8 cellular contexts compared by ENCODE assay signal in the genomic region with DNA sequence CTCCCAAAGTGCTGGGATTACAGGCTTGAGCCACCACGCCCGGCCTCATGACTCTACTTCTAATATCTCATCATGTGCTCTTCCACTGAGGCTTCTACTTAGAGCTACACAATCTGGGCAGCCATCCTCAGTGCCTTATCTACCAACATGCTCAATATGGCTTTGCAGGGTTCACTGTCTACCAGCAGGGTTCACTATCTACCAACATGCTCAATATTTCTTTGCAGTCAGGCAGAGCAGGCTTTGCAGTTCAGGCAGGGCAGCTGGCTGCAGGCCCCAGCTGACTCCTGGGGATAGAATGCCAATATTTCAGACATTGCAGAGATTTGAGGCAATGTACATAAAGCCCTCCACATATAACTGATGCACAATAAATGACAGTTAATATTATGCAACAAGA. TPM values are rescaled to one million over a fixed set of nuclear protein-coding genes. Genes with fewer than 3 reads are reported as not detected.
DNase-seq lines count a peak whose midpoint lies in the region; ATAC-seq and TF ChIP-seq lines count a peak whose summit lies in the region.

No MANE protein-coding gene starts in this region.

- no peaks in the 10 kb centered on the region for H3K9me3 ChIP-seq in AG04450 (ENCODE audit: control insufficient read depth, insufficient read depth, low read length)

- POLR2A ChIA-PET in AG04450 (lab: Yijun Ruan, JAX) = no interaction called here

- ATAC-seq in GM18498 (IDR thresholded peaks at IDR 0.05; ENCODE audit: unreplicated experiment) (peak; percentile 62), HG02840 (IDR thresholded peaks at IDR 0.05; ENCODE audit: low FRiP score, unreplicated experiment) (no peak), GM18517 (IDR thresholded peaks at IDR 0.05; ENCODE audit: unreplicated experiment) (no peak)

- no peaks in the 10 kb centered on the region for H3K27me3 ChIP-seq in AG04450 (ENCODE audit: control insufficient read depth, insufficient read depth, low read length)

- H3K27ac ChIP-seq in AG04450 (ENCODE audit: low read depth, low read length) = no peak overlapping the region

- CTCF ChIA-PET in AG04450 (lab: Charles Lee) = interaction anchor here (0.5 to 6.4 kb wide), 25 partner anchors 9 to 470 kb away, joined by 3 to 121 read pairs (median 5); no protein-coding TSS in a partner anchor

- TF ChIP-seq CTCF in AG04450 (IDR thresholded peaks at IDR 0.05; ENCODE audit: low read depth, low read length) = peak; percentile 76

- H3K4me3 ChIP-seq in AG04450 (ENCODE audit: low read depth, low read length) = no peak overlapping the region

- peak; percentile 38 for DNase-seq in AG04450 (ENCODE audit: low read depth, low spot score)
- DNase-seq in NAMALWA (ENCODE audit: low spot score) = peak; percentile 48
- DNase-seq in cerebellar cortex (ENCODE audit: low spot score) = peak; percentile 57
- peak; percentile 34 for DNase-seq in midbrain (lab: John Stamatoyannopoulos, UW)
- DNase-seq in NCI-H345 (lab: John Stamatoyannopoulos, UW) = no peak

RNA-seq across cellular contexts. Expression of a gene that starts 47.5 kb away (rescaled TPM):
- 46.3 and 65.1 TPM in 2 replicates for polyA plus RNA-seq in AG04450 (2011; rRNA removed)
- 64.8 and 84.3 TPM in 2 replicates for polyA minus RNA-seq in AG04450 (2011; rRNA and poly(A)+ RNA removed)
